Comparison of ENCODE assay signal across 8 cellular contexts in the genomic region with DNA sequence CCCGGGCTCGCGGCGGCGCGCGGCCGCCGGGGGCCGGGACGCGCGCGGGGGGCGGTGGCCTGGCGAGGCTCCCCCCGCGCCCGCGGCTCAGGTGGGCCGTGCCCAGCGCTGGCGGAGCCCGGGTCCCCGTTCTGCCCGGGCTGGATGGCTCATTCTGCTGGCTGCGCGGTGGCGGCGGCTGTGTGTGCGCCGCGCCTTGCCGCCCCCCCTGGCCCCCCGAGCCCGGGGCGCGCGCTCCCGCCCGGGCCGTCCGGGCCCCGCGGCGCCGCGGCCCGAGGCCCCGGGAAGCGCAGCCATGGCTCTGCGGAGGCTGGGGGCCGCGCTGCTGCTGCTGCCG. TPM values are rescaled to one million over a fixed set of nuclear protein-coding genes. Genes with fewer than 3 reads are reported as not detected.
DNase-seq lines count a peak whose midpoint lies in the region; ATAC-seq, FAIRE-seq and TF ChIP-seq lines count a peak whose summit lies in the region.

Gene EPHB2, plus strand, starts transcription at position 152 of the 337 bp plus-strand sequence. Its CDS starts 144 bp downstream, at position 296.

- peaks cover 44% of the 10 kb centered on the region for H3K79me2 ChIP-seq in astrocyte (ENCODE audit: insufficient read depth, low read length)

- peaks cover 18% of the 10 kb centered on the region for H3K4me1 ChIP-seq in astrocyte (ENCODE audit: insufficient read depth, low read length)
- 0 out of 2 replicates have a peak, but pooled peaks cover 2% of the 10 kb centered on the region for H3K4me1 ChIP-seq in iPS DF 6.9 (ENCODE audit: control insufficient read depth, insufficient read depth, low read length)
- H3K4me1 ChIP-seq in gastrocnemius medialis = no peaks in the 10 kb centered on the region

- no peaks in the 10 kb centered on the region for H3K36me3 Mint-ChIP-seq in activated CD4-positive, alpha-beta T cell treated with anti-CD3 and anti-CD28 coated beads, Interleukin-2, amount 10 ng/mL, durations not matched to agents 24 days and 14 days (ENCODE audit: low read depth)
- H3K36me3 Mint-ChIP-seq in astrocyte (ENCODE audit: low read depth, unreplicated experiment) = no peaks in the 10 kb centered on the region

- H3K27me3 ChIP-seq in astrocyte (ENCODE audit: insufficient read depth, low read length) = no peaks in the 10 kb centered on the region
- peaks cover 12% of the 10 kb centered on the region for H3K27me3 ChIP-seq in iPS DF 6.9 (ENCODE audit: control insufficient read depth, insufficient read depth, low read length)
- H3K27me3 ChIP-seq in gastrocnemius medialis = peaks cover 12 to 22% (median 19%) of the 10 kb centered on the region in 3 donors

- no CpG with 5 or more reads among the region's 55 CpGs for WGBS in iPS DF 6.9 (ENCODE audit: insufficient coverage, insufficient read length)

- no peak for TF ChIP-seq POLR2A in gastrocnemius medialis (IDR thresholded peaks at IDR 0.05)

- H3K4me1 Mint-ChIP-seq in activated CD4-positive, alpha-beta T cell treated with anti-CD3 and anti-CD28 coated beads, Interleukin-2, amount 10 ng/mL, durations not matched to agents 24 days and 14 days = peaks cover 3% of the 10 kb centered on the region
- no peaks in the 10 kb centered on the region for H3K4me1 Mint-ChIP-seq in astrocyte (ENCODE audit: low read depth, unreplicated experiment)

- peak within 1 kb of the TSS; percentile 90 for H3K4me2 ChIP-seq in astrocyte (ENCODE audit: low read length)

- H3K4me3 ChIP-seq in astrocyte (ENCODE audit: insufficient read depth, low read depth, low read length) = peak within 1 kb of the TSS; percentile 81
- H3K4me3 ChIP-seq in iPS DF 6.9 (ENCODE audit: low read length) = peak within 1 kb of the TSS; percentile 51; the same call in 1 of the 2 replicates
- peak within 1 kb of the TSS; percentile 31 to 47 (median 41) for H3K4me3 ChIP-seq in gastrocnemius medialis

- intact Hi-C loops in activated CD4-positive, alpha-beta T cell treated with anti-CD3 and anti-CD28 coated beads, Interleukin-2, amount 10 ng/mL, durations not matched to agents 24 days and 14 days (cut with micrococcal nuclease) = no loop called here
- intact Hi-C loops in gastrocnemius medialis (cut with DNase I; ENCODE audit: low total_unique reads) = no loop called here

- in situ Hi-C loops in gastrocnemius medialis (cut with MboI; ENCODE audit: low sequenced_read_pairs in 4 of 4) = loop anchor here in 1 of 4 donors (25.0 kb wide), 1 partner anchor 177 kb away; no protein-coding TSS in a partner anchor

- no peak for FAIRE-seq in astrocyte (lab: Jason Lieb, UNC)

- peak; percentile 35 to 65 for ATAC-seq in gastrocnemius medialis
- no peak for ATAC-seq in GM19035 (IDR thresholded peaks at IDR 0.05; ENCODE audit: unreplicated experiment)

- H3K36me3 ChIP-seq in astrocyte (ENCODE audit: insufficient read depth, low read length) (no peaks in the 10 kb centered on the region), iPS DF 6.9 (ENCODE audit: control insufficient read depth, insufficient read depth, low read length) (no peaks in the 10 kb centered on the region), gastrocnemius medialis (no peaks in the 10 kb centered on the region)

- peak; percentile 44 for DNase-seq in activated CD4-positive, alpha-beta T cell treated with anti-CD3 and anti-CD28 coated beads for 48 hours
- no peak for DNase-seq in activated CD4-positive, alpha-beta T cell treated with anti-CD3 and anti-CD28 coated beads, Interleukin-2, amount 10 ng/mL, durations not matched to agents 24 days and 14 days
- peak; percentile 56 for DNase-seq in NCI-H345 (lab: John Stamatoyannopoulos, UW)
- no peak for DNase-seq in astrocyte (ENCODE audit: low read depth)
- DNase-seq in iPS DF 6.9 (ENCODE audit: low read depth, low spot score) = no peak
- no peak for DNase-seq in gastrocnemius medialis
- DNase-seq in NCI-H2029 (lab: John Stamatoyannopoulos, UW) = no peak

- H3K9me3 ChIP-seq in astrocyte (ENCODE audit: insufficient read depth, low read depth, low read length) (no peaks in the 10 kb centered on the region), iPS DF 6.9 (ENCODE audit: control insufficient read depth, insufficient read depth, low read length) (no peaks in the 10 kb centered on the region), gastrocnemius medialis (no peaks in the 10 kb centered on the region)

- H3K27me3 Mint-ChIP-seq in activated CD4-positive, alpha-beta T cell treated with anti-CD3 and anti-CD28 coated beads, Interleukin-2, amount 10 ng/mL, durations not matched to agents 24 days and 14 days = peaks cover 55% of the 10 kb centered on the region
- peaks cover 62% of the 10 kb centered on the region for H3K27me3 Mint-ChIP-seq in astrocyte (ENCODE audit: low read depth, unreplicated experiment)

- no peak within 1 kb of the TSS for H3K27ac Mint-ChIP-seq in activated CD4-positive, alpha-beta T cell treated with anti-CD3 and anti-CD28 coated beads, Interleukin-2, amount 10 ng/mL, durations not matched to agents 24 days and 14 days
- H3K27ac Mint-ChIP-seq in astrocyte (ENCODE audit: unreplicated experiment) = peak within 1 kb of the TSS; percentile 58

- TF ChIP-seq CTCF in astrocyte (IDR thresholded peaks at IDR 0.05; ENCODE audit: insufficient read depth, low read depth, low read length) = no peak
- TF ChIP-seq CTCF in gastrocnemius medialis (IDR thresholded peaks at IDR 0.05 in 4 of 5, conservative IDR thresholded peaks at IDR 0.05 in 1 of 5) = no peak

- H3K9ac ChIP-seq in astrocyte (ENCODE audit: low read length) = peak within 1 kb of the TSS; percentile 82

- peaks cover 41% of the 10 kb centered on the region for H4K20me1 ChIP-seq in astrocyte (ENCODE audit: insufficient read depth, low read length)

- H2AFZ ChIP-seq in astrocyte (ENCODE audit: low read depth, low read length) = peak within 1 kb of the TSS; percentile 71

- no peaks in the 10 kb centered on the region for H3K9me3 Mint-ChIP-seq in activated CD4-positive, alpha-beta T cell treated with anti-CD3 and anti-CD28 coated beads, Interleukin-2, amount 10 ng/mL, durations not matched to agents 24 days and 14 days
- H3K9me3 Mint-ChIP-seq in astrocyte (ENCODE audit: unreplicated experiment) = no peaks in the 10 kb centered on the region

- H3K27ac ChIP-seq in astrocyte (ENCODE audit: low read depth, low read length) (peak within 1 kb of the TSS; percentile 63), iPS DF 6.9 (ENCODE audit: low read length) (no peak within 1 kb of the TSS), gastrocnemius medialis (no peak within 1 kb of the TSS)

- no peak within 1 kb of the TSS for H3K4me3 Mint-ChIP-seq in activated CD4-positive, alpha-beta T cell treated with anti-CD3 and anti-CD28 coated beads, Interleukin-2, amount 10 ng/mL, durations not matched to agents 24 days and 14 days
- peak within 1 kb of the TSS; percentile 85 for H3K4me3 Mint-ChIP-seq in astrocyte (ENCODE audit: unreplicated experiment)

RNA-seq across cellular contexts. Expression of gene EPHB2, which starts in this region (rescaled TPM):
- total RNA-seq in activated CD4-positive, alpha-beta T cell treated with anti-CD3 and anti-CD28 coated beads, Interleukin-2, amount 10 ng/mL, durations not matched to agents 24 days and 14 days = not detected in 2 replicates
- total RNA-seq in astrocyte (7.5 and 8.4 TPM in 2 replicates), gastrocnemius medialis (under 1 TPM in 3 of 4 donors, not detected in 1; 0.07 to 0.58 (median 0.24) TPM)

Comparison
In these comparisons a context has a peak if more than half of its experiments do, and no peak if none do; other contexts are left out.
1. DNase-seq: peak in activated CD4-positive, alpha-beta T cell treated with anti-CD3 and anti-CD28 coated beads for 48 hours (single experiment) and NCI-H345 (single experiment); none in activated CD4-positive, alpha-beta T cell treated with anti-CD3 and anti-CD28 coated beads, Interleukin-2, amount 10 ng/mL, durations not matched to agents 24 days and 14 days (single experiment), astrocyte (single experiment), iPS DF 6.9 (single experiment), gastrocnemius medialis (0 of 2) and NCI-H2029 (single experiment).
2. Peak in ATAC-seq and H3K4me3 ChIP-seq in gastrocnemius medialis; RNA of the gene not detected or under 1 TPM.
3. Peak in every context shown above with its lines, with median percentiles within 50 percentile points of each other: H3K4me3 ChIP-seq.